In genomic region chr17:30405161-30405560, GRCh38 we compare ENCODE assay signal across 21 cellular contexts. TPM values are rescaled to one million over a fixed set of nuclear protein-coding genes. Genes with fewer than 3 reads are reported as not detected.
DNase-seq lines count a peak whose midpoint lies in the region; ATAC-seq and TF ChIP-seq lines count a peak whose summit lies in the region.
"Had no signal": no experiment of that assay in that cellular context is flagged by ENCODE, and none has a peak within 500 bp of the region (broad histone marks: within the 10 kb centered on the region; RNA-seq: fewer than 3 reads in every experiment).

No MANE protein-coding gene starts in this region.

- intact Hi-C loops in CD8-positive, alpha-beta T cell (cut with DNase I, micrococcal nuclease), result no loop called here

- peak overlapping the region; percentile 15 for H3K4me3 Mint-ChIP-seq in activated naive CD4-positive, alpha-beta T cell treated with anti-CD3 and anti-CD28 coated beads, Interleukin-2, amount 50 U/mL, for 24 hours
- H3K4me3 Mint-ChIP-seq in type B pancreatic cell, result no peak overlapping the region
- no peak overlapping the region for H3K4me3 Mint-ChIP-seq in CD8-positive, alpha-beta T cell
- H3K4me3 Mint-ChIP-seq: activated naive CD8-positive, alpha-beta T cell treated with anti-CD3 and anti-CD28 coated beads, Interleukin-2, amount 10 ng/mL, durations not matched to agents 7 days and 5 days; stimulated activated naive B cell treated with anti-CD40 and anti-IgM and Interleukin-4, amounts not matched to agents 10 μg/mL and 1 μg/mL and 100 μg/mL, for 72 hours had no signal

- peaks cover 28% of the 10 kb centered on the region for H3K36me3 Mint-ChIP-seq in activated naive CD4-positive, alpha-beta T cell treated with anti-CD3 and anti-CD28 coated beads, Interleukin-2, amount 50 U/mL, for 24 hours
- peaks cover 17% of the 10 kb centered on the region for H3K36me3 Mint-ChIP-seq in type B pancreatic cell
- peaks cover 23% of the 10 kb centered on the region for H3K36me3 Mint-ChIP-seq in CD8-positive, alpha-beta T cell

- H3K4me1 ChIP-seq in CD8-positive, alpha-beta T cell (ENCODE audit: insufficient read depth, low read length), result no peaks in the 10 kb centered on the region

- H3K9me3 ChIP-seq in CD8-positive, alpha-beta T cell (ENCODE audit: low read length), result no peaks in the 10 kb centered on the region
- H3K9me3 ChIP-seq: thyroid gland had no signal

- no peaks in the 10 kb centered on the region for H3K9me3 Mint-ChIP-seq in activated naive CD4-positive, alpha-beta T cell treated with anti-CD3 and anti-CD28 coated beads, Interleukin-2, amount 50 U/mL, for 24 hours
- peaks cover 9% of the 10 kb centered on the region for H3K9me3 Mint-ChIP-seq in type B pancreatic cell
- H3K9me3 Mint-ChIP-seq in CD8-positive, alpha-beta T cell, result no peaks in the 10 kb centered on the region

- CTCF ChIA-PET in CD8-positive, alpha-beta T cell (lab: Charles Lee), result interaction anchor here (1.7 kb wide), 1 partner anchor 70 kb away, joined by 3 read pairs; no protein-coding TSS in a partner anchor

- H3K4me1 Mint-ChIP-seq in activated naive CD4-positive, alpha-beta T cell treated with anti-CD3 and anti-CD28 coated beads, Interleukin-2, amount 50 U/mL, for 24 hours, result peaks cover 56% of the 10 kb centered on the region
- peaks cover 5% of the 10 kb centered on the region for H3K4me1 Mint-ChIP-seq in type B pancreatic cell (ENCODE audit: unreplicated experiment)
- peaks cover 35% of the 10 kb centered on the region for H3K4me1 Mint-ChIP-seq in CD8-positive, alpha-beta T cell (ENCODE audit: low read depth)
- H3K4me1 Mint-ChIP-seq: activated naive CD8-positive, alpha-beta T cell treated with anti-CD3 and anti-CD28 coated beads, Interleukin-2, amount 10 ng/mL, durations not matched to agents 7 days and 5 days had no signal

- no peak for ATAC-seq in HG03139 (IDR thresholded peaks at IDR 0.05; ENCODE audit: unreplicated experiment)
- ATAC-seq in activated CD4-positive, CD25-positive, alpha-beta regulatory T cell treated with anti-CD3 and anti-CD28 coated beads, Interleukin-2, amount 50 U/mL, for 24 hours, result no peak
- no peak for ATAC-seq in CD8-positive, alpha-beta T cell
- ATAC-seq: activated T-cell treated with anti-CD3 and anti-CD28 coated beads, Interleukin-2, amount 50 U/mL, for 72 hours; stimulated activated naive B cell treated with anti-CD40 and anti-IgM and Interleukin-4, amounts not matched to agents 10 μg/mL and 1 μg/mL and 100 μg/mL, for 72 hours had no signal

- H3K27me3 Mint-ChIP-seq in activated naive CD4-positive, alpha-beta T cell treated with anti-CD3 and anti-CD28 coated beads, Interleukin-2, amount 50 U/mL, for 24 hours, result no peaks in the 10 kb centered on the region
- no peaks in the 10 kb centered on the region for H3K27me3 Mint-ChIP-seq in type B pancreatic cell
- H3K27me3 Mint-ChIP-seq in CD8-positive, alpha-beta T cell (ENCODE audit: low read depth), result no peaks in the 10 kb centered on the region
- H3K27me3 Mint-ChIP-seq: activated naive CD8-positive, alpha-beta T cell treated with anti-CD3 and anti-CD28 coated beads, Interleukin-2, amount 10 ng/mL, durations not matched to agents 7 days and 5 days; stimulated activated naive B cell treated with anti-CD40 and anti-IgM and Interleukin-4, amounts not matched to agents 10 μg/mL and 1 μg/mL and 100 μg/mL, for 72 hours had no signal

- no peak overlapping the region for H3K27ac ChIP-seq in CD8-positive, alpha-beta T cell (ENCODE audit: low read depth, low read length)
- H3K27ac ChIP-seq: KMS-11, thyroid gland had no signal

- POLR2A ChIA-PET in CD8-positive, alpha-beta T cell (lab: Charles Lee), result no interaction called here

- peak overlapping the region; percentile 70 for H3K27ac Mint-ChIP-seq in activated naive CD4-positive, alpha-beta T cell treated with anti-CD3 and anti-CD28 coated beads, Interleukin-2, amount 50 U/mL, for 24 hours
- H3K27ac Mint-ChIP-seq in type B pancreatic cell, result peak overlapping the region; percentile 25
- no peak overlapping the region for H3K27ac Mint-ChIP-seq in CD8-positive, alpha-beta T cell
- H3K27ac Mint-ChIP-seq: activated naive CD8-positive, alpha-beta T cell treated with anti-CD3 and anti-CD28 coated beads, Interleukin-2, amount 10 ng/mL, durations not matched to agents 7 days and 5 days; activated T-cell treated with anti-CD3 and anti-CD28 coated beads, Interleukin-2, amount 50 U/mL, for 72 hours; stimulated activated naive B cell treated with anti-CD40 and anti-IgM and Interleukin-4, amounts not matched to agents 10 μg/mL and 1 μg/mL and 100 μg/mL, for 72 hours had no signal

- H3K36me3 ChIP-seq in CD8-positive, alpha-beta T cell (ENCODE audit: insufficient read depth, low read length), result no peaks in the 10 kb centered on the region
- H3K36me3 ChIP-seq: thyroid gland had no signal

- no peak overlapping the region for H3K4me3 ChIP-seq in CD8-positive, alpha-beta T cell (ENCODE audit: low read depth, low read length)
- H3K4me3 ChIP-seq: thyroid gland had no signal

- no peaks in the 10 kb centered on the region for H3K27me3 ChIP-seq in CD8-positive, alpha-beta T cell (ENCODE audit: insufficient read depth, low read length)
- H3K27me3 ChIP-seq: thyroid gland had no signal

- no peak for DNase-seq in activated naive CD4-positive, alpha-beta T cell (lab: John Stamatoyannopoulos, UW)
- peak; percentile 31 to 54 for DNase-seq in NCI-H1930 (lab: John Stamatoyannopoulos, UW)
- DNase-seq in fibroblast of peridontal ligament (ENCODE audit: extremely low read depth), result peak; percentile 18
- DNase-seq in type B pancreatic cell (ENCODE audit: extremely low spot score, unreplicated experiment), result no peak
- no peak for DNase-seq in CD8-positive, alpha-beta T cell
- DNase-seq: activated naive CD8-positive, alpha-beta T cell treated with anti-CD3 and anti-CD28 coated beads, Interleukin-2, amount 10 ng/mL, durations not matched to agents 7 days and 5 days; activated T-cell treated with anti-CD3 and anti-CD28 coated beads, Interleukin-2, amount 50 U/mL, for 72 hours; COR-L47; erythroblast; foreskin melanocyte; mammary epithelial cell; NCI-H1694 treated with DMSO at 0.1 percent for 48 hours; NCI-H226; SIG-M5; stimulated activated CD4-positive, alpha-beta T cell treated with anti-CD3 and anti-CD28 coated beads, Interleukin-2, amount 100 ng/mL, for 48 hours; stimulated activated naive B cell treated with anti-CD40 and anti-IgM and Interleukin-4, amounts not matched to agents 10 μg/mL and 1 μg/mL and 100 μg/mL, for 72 hours; thyroid gland had no signal

- TF ChIP-seq CTCF in type B pancreatic cell (conservative IDR thresholded peaks at IDR 0.05), result no peak
- no peak for TF ChIP-seq CTCF in CD8-positive, alpha-beta T cell (IDR thresholded peaks at IDR 0.05)

RNA-seq across cellular contexts. Expression of gene CPD, which starts 26.4 kb away (rescaled TPM):
- total RNA-seq in type B pancreatic cell (ENCODE audit: low replicate concordance), result 56.2 and 71.2 TPM in 2 replicates
- total RNA-seq in CD8-positive, alpha-beta T cell, result 10 to 100 TPM; 40.9 to 42.1 TPM

Comparison
In these comparisons a context has a peak if more than half of its experiments do, and no peak if none do; other contexts are left out.
1. DNase-seq: peak in NCI-H1930 (2 of 2) and fibroblast of peridontal ligament (single experiment); none in activated naive CD4-positive, alpha-beta T cell (0 of 4), type B pancreatic cell (single experiment) and CD8-positive, alpha-beta T cell (0 of 7).